Comparison of ENCODE assay signal across 8 cellular contexts in genomic region chr3:14401692-14402303, GRCh38. TPM values are rescaled to one million over a fixed set of nuclear protein-coding genes. Genes with fewer than 3 reads are reported as not detected.
DNase-seq lines count a peak whose midpoint lies in the region; ATAC-seq, FAIRE-seq and TF ChIP-seq lines count a peak whose summit lies in the region.

No MANE protein-coding gene starts in this region.

- ATAC-seq in HG03432 (IDR thresholded peaks at IDR 0.05; ENCODE audit: unreplicated experiment) (no peak), HG03045 (IDR thresholded peaks at IDR 0.05; ENCODE audit: unreplicated experiment) (no peak)

- DNase-seq in Calu3 (no peak), NT2/D1 (ENCODE audit: low read depth, low spot score) (no peak), endothelial cell (ENCODE audit: low spot score) (no peak), D721Med (ENCODE audit: insufficient read length, low spot score) (no peak), HuH-7 (ENCODE audit: low spot score) (no peak)

- no peak for FAIRE-seq in D721Med (lab: Jason Lieb, UNC)

- H3K27me3 ChIP-seq in NT2/D1 (ENCODE audit: insufficient read depth, insufficient read length): peaks cover 5% of the 10 kb centered on the region
- H3K27me3 ChIP-seq in neutrophil: no peaks in the 10 kb centered on the region

- peak overlapping the region; percentile 73 for H3K9ac ChIP-seq in NT2/D1 (ENCODE audit: insufficient read length, low read depth)

- H3K27ac Mint-ChIP-seq in Calu3 (ENCODE audit: unreplicated experiment) (peak overlapping the region; percentile 74), endothelial cell (ENCODE audit: unreplicated experiment) (no peak overlapping the region)

- peaks cover 65% of the 10 kb centered on the region for H3K36me3 Mint-ChIP-seq in Calu3 (ENCODE audit: insufficient read depth, unreplicated experiment)
- peaks cover 5% of the 10 kb centered on the region for H3K36me3 Mint-ChIP-seq in endothelial cell (ENCODE audit: low read depth, unreplicated experiment)

- H3K4me1 ChIP-seq in NT2/D1 (ENCODE audit: insufficient read depth, insufficient read length): peaks cover 21% of the 10 kb centered on the region
- H3K4me1 ChIP-seq in neutrophil (ENCODE audit: control insufficient read depth in 1 of 2, insufficient read depth in 1 of 2, low read depth in 1 of 2, low read length in 1 of 2): peaks cover 81 to 84% of the 10 kb centered on the region in 2 experiments

- TF ChIP-seq CTCF in Calu3 (IDR thresholded peaks at IDR 0.05; ENCODE audit: unreplicated experiment) (no peak), endothelial cell (IDR thresholded peaks at IDR 0.05; ENCODE audit: unreplicated experiment) (no peak), neutrophil (IDR thresholded peaks at IDR 0.05) (no peak), D721Med (IDR thresholded peaks at IDR 0.05; ENCODE audit: insufficient read depth, missing control alignments) (no peak)

- H3K4me3 Mint-ChIP-seq in Calu3 (ENCODE audit: low read depth, unreplicated experiment) (peak overlapping the region; percentile 97), endothelial cell (ENCODE audit: unreplicated experiment) (peak overlapping the region; percentile 88)

- H3K36me3 ChIP-seq in NT2/D1 (ENCODE audit: insufficient read depth, insufficient read length, low read length): peaks cover 31% of the 10 kb centered on the region
- H3K36me3 ChIP-seq in neutrophil: peaks cover 18% of the 10 kb centered on the region

- no peaks in the 10 kb centered on the region for H3K27me3 Mint-ChIP-seq in Calu3 (ENCODE audit: unreplicated experiment)
- H3K27me3 Mint-ChIP-seq in endothelial cell (ENCODE audit: unreplicated experiment): peaks cover 17% of the 10 kb centered on the region

- CTCF ChIA-PET in Calu3 (lab: Charles Lee): interaction anchor here (0.9 to 2.1 kb wide), 6 partner anchors 19 to 199 kb away, joined by 3 to 13 read pairs (median 4); no protein-coding TSS in a partner anchor

- H3K9me3 ChIP-seq in NT2/D1 (ENCODE audit: insufficient read depth, low read length) (no peaks in the 10 kb centered on the region), neutrophil (no peaks in the 10 kb centered on the region)

- peak overlapping the region; percentile 99 for H3K27ac ChIP-seq in neutrophil

- H3K4me1 Mint-ChIP-seq in Calu3 (ENCODE audit: low read depth, unreplicated experiment) (peaks cover 22% of the 10 kb centered on the region), endothelial cell (ENCODE audit: unreplicated experiment) (peaks cover 31% of the 10 kb centered on the region)

- intact Hi-C loops in Calu3 (cut with micrococcal nuclease; ENCODE audit: unreplicated experiment): loop anchor here (2.0 kb wide), 1 partner anchor 57 kb away; no protein-coding TSS in a partner anchor

- H3K4me3 ChIP-seq in NT2/D1 (ENCODE audit: insufficient read length, low read depth) (peak overlapping the region; percentile 100), neutrophil (ENCODE audit: low read depth in 1 of 2, low read length in 1 of 2) (peak overlapping the region; percentile 99 to 100)

- H3K9me3 Mint-ChIP-seq in Calu3 (ENCODE audit: low read depth, unreplicated experiment) (no peaks in the 10 kb centered on the region), endothelial cell (ENCODE audit: unreplicated experiment) (no peaks in the 10 kb centered on the region)

- BruUV-seq in Calu3 (replicated peaks; lab: Mats Ljungman, UMichigan): TSS peak; percentile 58

RNA-seq across cellular contexts. Expression of gene SLC6A6, which starts 0.6 kb away (rescaled TPM):
- total RNA-seq in Calu3 (2022): 46.3 and 48.3 TPM in 2 replicates
- 46.3 TPM for total RNA-seq in endothelial cell (ENCODE audit: unreplicated experiment)
